In the genomic region with DNA sequence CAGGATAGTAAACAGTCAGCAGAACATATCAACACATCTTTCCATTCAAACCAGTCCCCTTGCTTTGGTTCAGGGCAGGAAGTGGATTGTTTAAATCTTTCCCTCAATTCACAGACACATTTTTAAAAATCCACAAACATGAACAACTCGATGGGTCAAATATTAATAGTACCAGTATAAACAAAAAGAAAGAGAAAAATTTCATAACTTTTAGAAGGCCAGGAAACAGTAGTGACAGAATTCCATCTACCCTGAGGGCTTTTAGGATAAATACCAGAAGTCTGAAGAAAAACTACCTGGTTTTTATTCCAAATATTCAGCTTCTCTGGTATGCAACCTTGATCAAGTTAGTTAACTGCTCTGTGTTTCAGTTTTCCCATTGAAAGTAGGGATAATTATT, we compare ENCODE assay signal across 1 cellular context.
TF ChIP-seq lines count a peak whose summit lies in the region.

No MANE protein-coding gene starts in this region.

TF ChIP-seq in HCT116, 20 proteins besides CTCF, POLR2A, EP300 and RAD21 (continued from another document):
- TF ChIP-seq, protein P1, sequence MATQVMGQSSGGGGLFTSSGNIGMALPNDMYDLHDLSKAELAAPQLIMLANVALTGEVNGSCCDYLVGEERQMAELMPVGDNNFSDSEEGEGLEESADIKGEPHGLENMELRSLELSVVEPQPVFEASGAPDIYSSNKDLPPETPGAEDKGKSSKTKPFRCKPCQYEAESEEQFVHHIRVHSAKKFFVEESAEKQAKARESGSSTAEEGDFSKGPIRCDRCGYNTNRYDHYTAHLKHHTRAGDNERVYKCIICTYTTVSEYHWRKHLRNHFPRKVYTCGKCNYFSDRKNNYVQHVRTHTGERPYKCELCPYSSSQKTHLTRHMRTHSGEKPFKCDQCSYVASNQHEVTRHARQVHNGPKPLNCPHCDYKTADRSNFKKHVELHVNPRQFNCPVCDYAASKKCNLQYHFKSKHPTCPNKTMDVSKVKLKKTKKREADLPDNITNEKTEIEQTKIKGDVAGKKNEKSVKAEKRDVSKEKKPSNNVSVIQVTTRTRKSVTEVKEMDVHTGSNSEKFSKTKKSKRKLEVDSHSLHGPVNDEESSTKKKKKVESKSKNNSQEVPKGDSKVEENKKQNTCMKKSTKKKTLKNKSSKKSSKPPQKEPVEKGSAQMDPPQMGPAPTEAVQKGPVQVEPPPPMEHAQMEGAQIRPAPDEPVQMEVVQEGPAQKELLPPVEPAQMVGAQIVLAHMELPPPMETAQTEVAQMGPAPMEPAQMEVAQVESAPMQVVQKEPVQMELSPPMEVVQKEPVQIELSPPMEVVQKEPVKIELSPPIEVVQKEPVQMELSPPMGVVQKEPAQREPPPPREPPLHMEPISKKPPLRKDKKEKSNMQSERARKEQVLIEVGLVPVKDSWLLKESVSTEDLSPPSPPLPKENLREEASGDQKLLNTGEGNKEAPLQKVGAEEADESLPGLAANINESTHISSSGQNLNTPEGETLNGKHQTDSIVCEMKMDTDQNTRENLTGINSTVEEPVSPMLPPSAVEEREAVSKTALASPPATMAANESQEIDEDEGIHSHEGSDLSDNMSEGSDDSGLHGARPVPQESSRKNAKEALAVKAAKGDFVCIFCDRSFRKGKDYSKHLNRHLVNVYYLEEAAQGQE (IDR thresholded peaks at IDR 0.05; ENCODE audit: low read depth), result no peak
- TF ChIP-seq JUND (IDR thresholded peaks at IDR 0.05) (no peak), EGR1 (IDR thresholded peaks at IDR 0.05; ENCODE audit: low read depth) (no peak), SRF (IDR thresholded peaks at IDR 0.05; ENCODE audit: low read depth) (no peak), ZFX (IDR thresholded peaks at IDR 0.05) (no peak)
- TF ChIP-seq, protein P2, sequence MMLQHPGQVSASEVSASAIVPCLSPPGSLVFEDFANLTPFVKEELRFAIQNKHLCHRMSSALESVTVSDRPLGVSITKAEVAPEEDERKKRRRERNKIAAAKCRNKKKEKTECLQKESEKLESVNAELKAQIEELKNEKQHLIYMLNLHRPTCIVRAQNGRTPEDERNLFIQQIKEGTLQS (IDR thresholded peaks at IDR 0.05), result no peak
- TF ChIP-seq, protein P3, sequence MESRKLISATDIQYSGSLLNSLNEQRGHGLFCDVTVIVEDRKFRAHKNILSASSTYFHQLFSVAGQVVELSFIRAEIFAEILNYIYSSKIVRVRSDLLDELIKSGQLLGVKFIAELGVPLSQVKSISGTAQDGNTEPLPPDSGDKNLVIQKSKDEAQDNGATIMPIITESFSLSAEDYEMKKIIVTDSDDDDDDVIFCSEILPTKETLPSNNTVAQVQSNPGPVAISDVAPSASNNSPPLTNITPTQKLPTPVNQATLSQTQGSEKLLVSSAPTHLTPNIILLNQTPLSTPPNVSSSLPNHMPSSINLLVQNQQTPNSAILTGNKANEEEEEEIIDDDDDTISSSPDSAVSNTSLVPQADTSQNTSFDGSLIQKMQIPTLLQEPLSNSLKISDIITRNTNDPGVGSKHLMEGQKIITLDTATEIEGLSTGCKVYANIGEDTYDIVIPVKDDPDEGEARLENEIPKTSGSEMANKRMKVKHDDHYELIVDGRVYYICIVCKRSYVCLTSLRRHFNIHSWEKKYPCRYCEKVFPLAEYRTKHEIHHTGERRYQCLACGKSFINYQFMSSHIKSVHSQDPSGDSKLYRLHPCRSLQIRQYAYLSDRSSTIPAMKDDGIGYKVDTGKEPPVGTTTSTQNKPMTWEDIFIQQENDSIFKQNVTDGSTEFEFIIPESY (IDR thresholded peaks at IDR 0.05; ENCODE audit: extremely low read depth, insufficient replicate concordance, low read length), result no peak
